8 cellular contexts compared by ENCODE assay signal in genomic region chrX:8748855-8749254, GRCh38. TPM values are rescaled to one million over a fixed set of nuclear protein-coding genes. Genes with fewer than 3 reads are reported as not detected.
A peak's percentile ranks its signal among the peaks of the same experiment; 100 is the strongest.
DNase-seq lines count a peak whose midpoint lies in the region; TF ChIP-seq lines count a peak whose summit lies in the region.

No MANE protein-coding gene starts in this region.

- no peak overlapping the region for H3K27ac ChIP-seq in AG04450 (ENCODE audit: low read depth, low read length)
- H3K27ac ChIP-seq in prostate gland: no peak overlapping the region

- DNase-seq in AG04450 (ENCODE audit: low read depth, low spot score): no peak
- DNase-seq in NAMALWA (ENCODE audit: low spot score): peak; percentile 32
- peak; percentile 34 to 41 for DNase-seq in cardiac fibroblast (ENCODE audit: low read depth in 2 of 2)
- peak; percentile 40 for DNase-seq in midbrain (lab: John Stamatoyannopoulos, UW)
- no peak for DNase-seq in activated CD4-positive, alpha-beta memory T cell treated with anti-CD3 and anti-CD28 coated beads, Interleukin-2, amount 10 ng/mL, durations not matched to agents 7 days and 5 days
- no peak for DNase-seq in prostate gland (ENCODE audit: low spot score)
- no peak for DNase-seq in NCI-H1048 (lab: John Stamatoyannopoulos, UW)

- no peaks in the 10 kb centered on the region for H3K9me3 ChIP-seq in AG04450 (ENCODE audit: control insufficient read depth, insufficient read depth, low read length)
- no peaks in the 10 kb centered on the region for H3K9me3 ChIP-seq in prostate gland

- no peaks in the 10 kb centered on the region for H3K4me1 ChIP-seq in prostate gland (replicated peaks)

- H3K4me3 ChIP-seq in AG04450 (ENCODE audit: low read depth, low read length): no peak overlapping the region
- H3K4me3 ChIP-seq in cardiac fibroblast (replicated peaks in 1 of 2; ENCODE audit: low read depth in 2 of 2, low read length in 2 of 2): no peak overlapping the region
- no peak overlapping the region for H3K4me3 ChIP-seq in prostate gland

- no peaks in the 10 kb centered on the region for H3K36me3 Mint-ChIP-seq in activated CD4-positive, alpha-beta memory T cell treated with anti-CD3 and anti-CD28 coated beads, Interleukin-2, amount 10 ng/mL, durations not matched to agents 7 days and 5 days (ENCODE audit: low read depth)

- POLR2A ChIA-PET in AG04450 (lab: Yijun Ruan, JAX): no interaction called here
- POLR2A ChIA-PET in activated CD4-positive, alpha-beta memory T cell treated with anti-CD3 and anti-CD28 coated beads, Interleukin-2, amount 10 ng/mL, durations not matched to agents 7 days and 5 days (lab: Charles Lee): no interaction called here

- no peak overlapping the region for H3K27ac Mint-ChIP-seq in activated CD4-positive, alpha-beta memory T cell treated with anti-CD3 and anti-CD28 coated beads, Interleukin-2, amount 10 ng/mL, durations not matched to agents 7 days and 5 days

- intact Hi-C loops in prostate gland (cut with DNase I): no loop called here

- no peaks in the 10 kb centered on the region for H3K4me1 Mint-ChIP-seq in activated CD4-positive, alpha-beta memory T cell treated with anti-CD3 and anti-CD28 coated beads, Interleukin-2, amount 10 ng/mL, durations not matched to agents 7 days and 5 days

- H3K4me3 Mint-ChIP-seq in activated CD4-positive, alpha-beta memory T cell treated with anti-CD3 and anti-CD28 coated beads, Interleukin-2, amount 10 ng/mL, durations not matched to agents 7 days and 5 days: no peak overlapping the region

- H3K27me3 ChIP-seq in AG04450 (ENCODE audit: control insufficient read depth, insufficient read depth, low read length) (no peaks in the 10 kb centered on the region), prostate gland (replicated peaks; ENCODE audit: insufficient read depth) (no peaks in the 10 kb centered on the region)

- no peak for TF ChIP-seq POLR2A in prostate gland (IDR thresholded peaks at IDR 0.05)

- no peaks in the 10 kb centered on the region for H3K36me3 ChIP-seq in prostate gland

- 7% methylated on average over 6 of the region's 6 CpGs for WGBS in prostate gland

- peaks cover 4% of the 10 kb centered on the region for H3K27me3 Mint-ChIP-seq in activated CD4-positive, alpha-beta memory T cell treated with anti-CD3 and anti-CD28 coated beads, Interleukin-2, amount 10 ng/mL, durations not matched to agents 7 days and 5 days

- no peaks in the 10 kb centered on the region for H3K9me3 Mint-ChIP-seq in activated CD4-positive, alpha-beta memory T cell treated with anti-CD3 and anti-CD28 coated beads, Interleukin-2, amount 10 ng/mL, durations not matched to agents 7 days and 5 days

- CTCF ChIA-PET in AG04450 (lab: Charles Lee): interaction anchor here (0.8 to 2.6 kb wide), 6 partner anchors 9 to 70 kb away, joined by 3 to 19 read pairs (median 6); no protein-coding TSS in a partner anchor
- CTCF ChIA-PET in activated CD4-positive, alpha-beta memory T cell treated with anti-CD3 and anti-CD28 coated beads, Interleukin-2, amount 10 ng/mL, durations not matched to agents 7 days and 5 days (lab: Charles Lee): no interaction called here

- TF ChIP-seq CTCF in AG04450 (IDR thresholded peaks at IDR 0.05; ENCODE audit: low read depth, low read length) (peak; percentile 67), GM12874 (IDR thresholded peaks at IDR 0.05; ENCODE audit: insufficient read depth, low read depth, low read length) (peak; percentile 44), cardiac fibroblast (IDR thresholded peaks at IDR 0.05; ENCODE audit: low read depth, low read length) (peak; percentile 51), prostate gland (IDR thresholded peaks at IDR 0.05) (peak in 2 of 4 experiments; percentile 28 to 39)

RNA-seq across cellular contexts. Expression of gene ANOS1, which starts 16.9 kb away (rescaled TPM):
- 0.21 and 0.30 TPM in 2 replicates for polyA plus RNA-seq in AG04450 (2011; rRNA removed)
- polyA minus RNA-seq in AG04450 (2011; rRNA and poly(A)+ RNA removed): 0.18 and 0.30 TPM in 2 replicates
- total RNA-seq in activated CD4-positive, alpha-beta memory T cell treated with anti-CD3 and anti-CD28 coated beads, Interleukin-2, amount 10 ng/mL, durations not matched to agents 7 days and 5 days: not detected
- 10 to 100 TPM; 23.6 to 31.9 TPM for total RNA-seq in prostate gland

RNA-seq across cellular contexts. Expression of gene FAM9A, which starts 52.3 kb away (rescaled TPM):
- polyA plus RNA-seq in AG04450 (2011; rRNA removed): not detected in 2 replicates
- not detected in 2 replicates for polyA minus RNA-seq in AG04450 (2011; rRNA and poly(A)+ RNA removed)
- not detected for total RNA-seq in activated CD4-positive, alpha-beta memory T cell treated with anti-CD3 and anti-CD28 coated beads, Interleukin-2, amount 10 ng/mL, durations not matched to agents 7 days and 5 days
- total RNA-seq in prostate gland: 1 to 10 TPM in 1 of 2 donors, not detected in 1; 1.3 TPM

Comparison
In these comparisons a context has a peak if more than half of its experiments do, and no peak if none do; other contexts are left out.
1. DNase-seq: peak in NAMALWA (single experiment), cardiac fibroblast (2 of 2) and midbrain (single experiment); none in AG04450 (single experiment), activated CD4-positive, alpha-beta memory T cell treated with anti-CD3 and anti-CD28 coated beads, Interleukin-2, amount 10 ng/mL, durations not matched to agents 7 days and 5 days (single experiment), prostate gland (single experiment) and NCI-H1048 (single experiment).
2. RNA of gene ANOS1, which starts 16.9 kb away (total RNA-seq): 23.6 to 31.9 TPM in prostate gland; not detected in activated CD4-positive, alpha-beta memory T cell treated with anti-CD3 and anti-CD28 coated beads, Interleukin-2, amount 10 ng/mL, durations not matched to agents 7 days and 5 days; every median in the first group is over 10 times any median in the second.